Comparison of ENCODE assay signal across 8 cellular contexts in genomic region chr10:110501142-110501937, GRCh38. TPM values are rescaled to one million over a fixed set of nuclear protein-coding genes. Genes with fewer than 3 reads are reported as not detected.
A peak's percentile ranks its signal among the peaks of the same experiment; 100 is the strongest.
DNase-seq lines count a peak whose midpoint lies in the region; ATAC-seq, FAIRE-seq and TF ChIP-seq lines count a peak whose summit lies in the region.

No MANE protein-coding gene starts in this region.

- H3K4me3 Mint-ChIP-seq in activated naive CD8-positive, alpha-beta T cell treated with anti-CD3 and anti-CD28 coated beads, Interleukin-2, amount 50 U/mL, for 24 hours = peak overlapping the region; percentile 97

- H3K9me3 ChIP-seq in RWPE2 (ENCODE audit: severe bottlenecking) (no peaks in the 10 kb centered on the region), cardiac muscle cell (ENCODE audit: low read depth) (no peaks in the 10 kb centered on the region), prostate gland (no peaks in the 10 kb centered on the region)

- H3K36me3 ChIP-seq in RWPE2 (ENCODE audit: low read depth) = peaks cover 70% of the 10 kb centered on the region
- peaks cover 31% of the 10 kb centered on the region for H3K36me3 ChIP-seq in cardiac muscle cell
- H3K36me3 ChIP-seq in prostate gland = no peaks in the 10 kb centered on the region

- peak; percentile 21 for TF ChIP-seq POLR2A in prostate gland (IDR thresholded peaks at IDR 0.05)

- no peaks in the 10 kb centered on the region for H3K27me3 Mint-ChIP-seq in activated naive CD8-positive, alpha-beta T cell treated with anti-CD3 and anti-CD28 coated beads, Interleukin-2, amount 50 U/mL, for 24 hours

- DNase-seq in EL = peak; percentile 97
- DNase-seq in HFF-Myc (ENCODE audit: extremely low read depth, low read depth) = peak; percentile 89
- DNase-seq in RWPE2 (ENCODE audit: low spot score) = peak; percentile 95
- peak; percentile 70 for DNase-seq in activated naive CD8-positive, alpha-beta T cell treated with anti-CD3 and anti-CD28 coated beads, Interleukin-2, amount 50 U/mL, for 24 hours
- DNase-seq in cardiac muscle cell (ENCODE audit: low read depth in 1 of 2, low spot score in 1 of 2) = peak; percentile 81 to 95
- peak; percentile 44 for DNase-seq in prostate gland (ENCODE audit: low spot score)
- DNase-seq in D721Med (ENCODE audit: insufficient read length, low spot score) = no peak

- no peaks in the 10 kb centered on the region for H3K9me3 Mint-ChIP-seq in activated naive CD8-positive, alpha-beta T cell treated with anti-CD3 and anti-CD28 coated beads, Interleukin-2, amount 50 U/mL, for 24 hours

- intact Hi-C loops in prostate gland (cut with DNase I) = loop anchor here (5.0 kb wide), 2 partner anchors 66 to 144 kb away; partner anchors contain the start of gene SMC3

- no peak for FAIRE-seq in D721Med (lab: Jason Lieb, UNC)

- H3K27me3 ChIP-seq in RWPE2 (ENCODE audit: insufficient read depth, poor library complexity, severe bottlenecking) (no peaks in the 10 kb centered on the region), cardiac muscle cell (no peaks in the 10 kb centered on the region), prostate gland (replicated peaks; ENCODE audit: insufficient read depth) (no peaks in the 10 kb centered on the region)

- H3K4me1 Mint-ChIP-seq in activated naive CD8-positive, alpha-beta T cell treated with anti-CD3 and anti-CD28 coated beads, Interleukin-2, amount 50 U/mL, for 24 hours = peaks cover 81% of the 10 kb centered on the region

- TF ChIP-seq CTCF in HFF-Myc (IDR thresholded peaks at IDR 0.05; ENCODE audit: low read depth, low read length, missing control alignments) (no peak), RWPE2 (IDR thresholded peaks at IDR 0.05; ENCODE audit: poor library complexity, severe bottlenecking) (no peak), cardiac muscle cell (IDR thresholded peaks at IDR 0.05; ENCODE audit: low read depth, low read length) (no peak), prostate gland (IDR thresholded peaks at IDR 0.05) (no peak), D721Med (IDR thresholded peaks at IDR 0.05; ENCODE audit: insufficient read depth, missing control alignments) (no peak)

- peak overlapping the region; percentile 89 for H3K27ac Mint-ChIP-seq in activated naive CD8-positive, alpha-beta T cell treated with anti-CD3 and anti-CD28 coated beads, Interleukin-2, amount 50 U/mL, for 24 hours

- H3K4me1 ChIP-seq in RWPE2 (ENCODE audit: insufficient read depth, poor library complexity, severe bottlenecking) = peaks cover 21% of the 10 kb centered on the region
- peaks cover 38% of the 10 kb centered on the region for H3K4me1 ChIP-seq in cardiac muscle cell (ENCODE audit: low read depth)
- H3K4me1 ChIP-seq in prostate gland (replicated peaks) = no peaks in the 10 kb centered on the region

- WGBS in prostate gland = 39% methylated on average over 9 of the region's 9 CpGs

- peaks cover 68% of the 10 kb centered on the region for H3K36me3 Mint-ChIP-seq in activated naive CD8-positive, alpha-beta T cell treated with anti-CD3 and anti-CD28 coated beads, Interleukin-2, amount 50 U/mL, for 24 hours (ENCODE audit: low read depth)

- H3K27ac ChIP-seq in RWPE2 (ENCODE audit: poor library complexity, severe bottlenecking) (peak overlapping the region; percentile 92), cardiac muscle cell (peak overlapping the region; percentile 91), prostate gland (peak overlapping the region; percentile 29 to 32)

- ATAC-seq in RWPE2 (ENCODE audit: low read depth) (peak; percentile 50), HG03045 (IDR thresholded peaks at IDR 0.05; ENCODE audit: unreplicated experiment) (no peak)
- ATAC-seq in activated naive CD8-positive, alpha-beta T cell treated with anti-CD3 and anti-CD28 coated beads, Interleukin-2, amount 50 U/mL, for 24 hours = no peak

- peak overlapping the region; percentile 69 for H3K4me3 ChIP-seq in HFF-Myc (replicated peaks; ENCODE audit: low read depth, low read length)
- H3K4me3 ChIP-seq in RWPE2 (ENCODE audit: severe bottlenecking) = peak overlapping the region; percentile 73
- peak overlapping the region; percentile 18 for H3K4me3 ChIP-seq in cardiac muscle cell
- H3K4me3 ChIP-seq in prostate gland = no peak overlapping the region

RNA-seq across cellular contexts. Expression of gene DUSP5, which starts 3.6 kb away (rescaled TPM):
- total RNA-seq in cardiac muscle cell (75.8 and 82.1 TPM in 2 replicates), prostate gland (10 to 100 TPM in 1 of 2 donors, 1 to 10 TPM in 1; 6.9 to 33.1 TPM)
- 64.1 and 99.5 TPM in 2 replicates for polyA plus RNA-seq in cardiac muscle cell

Comparison
In these comparisons a context has a peak if more than half of its experiments do, and no peak if none do; other contexts are left out.
1. H3K4me3 ChIP-seq: peak in HFF-Myc (single experiment), RWPE2 (single experiment) and cardiac muscle cell (single experiment); none in prostate gland (0 of 2).
2. H3K27ac ChIP-seq: peak in every context shown above with its lines; median percentile 92 in RWPE2; 91 in cardiac muscle cell; 30 in prostate gland.